In genomic region chr2:238684362-238685326, GRCh38 we compare ENCODE assay signal across 1 cellular context.
A peak's percentile ranks its signal among the peaks of the same experiment; 100 is the strongest.
TF ChIP-seq lines count a peak whose summit lies in the region.

No MANE protein-coding gene starts in this region.

TF ChIP-seq in IMR-90, 13 proteins besides CTCF, POLR2A, EP300 and RAD21 (continued from another document):
- TF ChIP-seq CEBPB (IDR thresholded peaks at IDR 0.05; ENCODE audit: low read depth, low read length) (peak; percentile 99), RFX5 (IDR thresholded peaks at IDR 0.05; ENCODE audit: low read depth, low read length) (peak; percentile 49; the same call in 1 of the 2 replicates), FOS (IDR thresholded peaks at IDR 0.05; ENCODE audit: low read depth, low read length) (peak; percentile 91), RCOR1 (IDR thresholded peaks at IDR 0.05; ENCODE audit: insufficient replicate concordance, low read length) (no peak)
